30 cellular contexts compared by ENCODE assay signal in the genomic region with DNA sequence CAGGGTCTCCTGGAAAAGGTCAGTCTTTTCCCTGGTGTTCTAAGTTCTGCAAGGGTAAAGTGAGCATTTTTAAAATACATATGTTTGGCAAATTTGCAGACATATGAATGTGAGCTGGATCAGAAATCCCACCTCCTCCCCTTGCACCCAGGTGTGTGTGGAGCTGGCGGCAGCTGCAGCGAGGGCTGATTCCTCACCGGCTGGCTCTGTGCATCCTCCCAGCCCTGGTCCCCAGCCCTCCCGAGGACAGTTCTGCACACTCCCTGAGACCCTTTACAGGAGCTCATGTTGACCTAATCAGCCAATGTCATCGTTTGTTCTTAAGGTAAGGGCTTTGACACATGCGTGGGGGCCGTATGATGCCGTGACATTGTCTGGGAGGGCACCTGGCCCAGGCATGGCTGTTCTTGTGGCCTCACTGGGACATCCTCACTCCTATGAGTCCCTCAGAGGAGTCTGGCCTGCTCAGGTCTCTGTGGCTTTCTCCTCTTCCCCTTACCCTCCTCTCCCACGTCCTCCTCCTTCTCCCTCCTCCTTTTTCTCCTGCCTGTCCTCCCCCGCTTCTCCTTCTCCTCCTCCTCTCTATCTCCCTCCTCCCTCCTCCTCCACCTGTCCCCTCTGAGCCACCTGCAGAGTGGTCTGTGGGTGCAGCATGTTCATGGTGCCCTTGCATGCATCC.
"Had no signal": no experiment of that assay in that cellular context is flagged by ENCODE, and none has a peak within 500 bp of the region (broad histone marks: within the 10 kb centered on the region; RNA-seq: fewer than 3 reads in every experiment).

No MANE protein-coding gene starts in this region.

- ATAC-seq: activated CD4-positive, CD25-positive, alpha-beta regulatory T cell treated with anti-CD3 and anti-CD28 coated beads, Interleukin-2, amount 50 U/mL, for 24 hours; activated CD8-positive, alpha-beta T cell treated with anti-CD3 and anti-CD28 coated beads for 36 hours; activated naive CD8-positive, alpha-beta T cell treated with anti-CD3 and anti-CD28 coated beads, Interleukin-2, amount 50 U/mL, for 24 hours; body of pancreas; gastroesophageal sphincter; T-helper 17 cell had no signal

- DNase-seq: activated B cell treated with CpG ODN at 0.5 μM for 24 hours; activated CD4-positive, alpha-beta T cell treated with anti-CD3 and anti-CD28 coated beads for 48 hours; activated CD4-positive, alpha-beta T cell treated with anti-CD3 and anti-CD28 coated beads, Interleukin-2, amount 50 U/mL, for 1 hour; activated CD4-positive, alpha-beta T cell treated with anti-CD3 and anti-CD28 coated beads, Interleukin-2, amount 50 U/mL, for 48 hours; activated CD8-positive, alpha-beta memory T cell treated with anti-CD3 and anti-CD28 coated beads for 24 hours; activated CD8-positive, alpha-beta T cell treated with anti-CD3 and anti-CD28 coated beads for 36 hours; activated effector memory CD4-positive, alpha-beta T cell treated with anti-CD3 and anti-CD28 coated beads, Interleukin-2, amount 50 U/mL, for 16 hours; activated naive CD4-positive, alpha-beta T cell treated with anti-CD3 and anti-CD28 coated beads for 36 hours; activated naive CD8-positive, alpha-beta T cell treated with anti-CD3 and anti-CD28 coated beads for 36 hours; activated naive CD8-positive, alpha-beta T cell treated with anti-CD3 and anti-CD28 coated beads, Interleukin-2, amount 50 U/mL, for 24 hours; activated T-cell treated with anti-CD3 and anti-CD28 coated beads, Interleukin-2, amount 50 U/mL, for 48 hours; adrenal gland; amygdala; body of pancreas; caudate nucleus; cortex of kidney; effector CD8-positive, alpha-beta T cell; esophagus squamous epithelium; foreskin melanocyte; T-helper 1 cell; T-helper 17 cell; T1000; WERI-Rb-1 had no signal

- H3K4me3 ChIP-seq: adrenal gland, body of pancreas, esophagus squamous epithelium, gastroesophageal sphincter had no signal

- H3K9me3 Mint-ChIP-seq: activated T-helper 1 cell treated with anti-CD3 and anti-CD28 coated beads, Interleukin-12 subunit alpha, Interleukin-12 subunit beta, Interleukin-2, Interleukin-4 antibody, amounts not matched to agents 30 ng/mL and 10 ng/mL and 1 ng/mL, durations not matched to agents 14 hours and 24 hours and 36 hours had no signal

- H3K27me3 ChIP-seq: adrenal gland, body of pancreas had no signal

- H3K9me3 ChIP-seq: adrenal gland, body of pancreas had no signal

- H3K4me1 ChIP-seq: adrenal gland, body of pancreas, esophagus squamous epithelium, gastroesophageal sphincter had no signal

- H3K4me3 Mint-ChIP-seq: activated B cell treated with CpG ODN at 0.5 μM for 24 hours; activated CD8-positive, alpha-beta T cell treated with anti-CD3 and anti-CD28 coated beads for 36 hours; activated naive CD4-positive, alpha-beta T cell treated with anti-CD3 and anti-CD28 coated beads for 36 hours; activated naive CD4-positive, alpha-beta T cell treated with anti-CD3 and anti-CD28 coated beads, Interleukin-2, amount 50 U/mL, for 24 hours; activated naive CD8-positive, alpha-beta T cell treated with anti-CD3 and anti-CD28 coated beads for 36 hours; activated naive CD8-positive, alpha-beta T cell treated with anti-CD3 and anti-CD28 coated beads, Interleukin-2, amount 50 U/mL, for 24 hours; activated T-helper 1 cell treated with anti-CD3 and anti-CD28 coated beads, Interleukin-12 subunit alpha, Interleukin-12 subunit beta, Interleukin-2, Interleukin-4 antibody, amounts not matched to agents 30 ng/mL and 10 ng/mL and 1 ng/mL, durations not matched to agents 14 hours and 24 hours and 36 hours; T-helper 17 cell; T-helper 2 cell treated with Interferon-gamma antibody and Interleukin-4, amounts not matched to agents 5 μg/mL and 100 μg/mL, for 36 hours had no signal

- H3K27ac Mint-ChIP-seq: activated B cell treated with CpG ODN at 0.5 μM for 24 hours; activated CD8-positive, alpha-beta T cell treated with anti-CD3 and anti-CD28 coated beads for 36 hours; activated naive CD4-positive, alpha-beta T cell treated with anti-CD3 and anti-CD28 coated beads for 36 hours; activated naive CD4-positive, alpha-beta T cell treated with anti-CD3 and anti-CD28 coated beads, Interleukin-2, amount 50 U/mL, for 24 hours; activated naive CD8-positive, alpha-beta T cell treated with anti-CD3 and anti-CD28 coated beads for 36 hours; activated naive CD8-positive, alpha-beta T cell treated with anti-CD3 and anti-CD28 coated beads, Interleukin-2, amount 50 U/mL, for 24 hours; activated T-helper 1 cell treated with anti-CD3 and anti-CD28 coated beads, Interleukin-12 subunit alpha, Interleukin-12 subunit beta, Interleukin-2, Interleukin-4 antibody, amounts not matched to agents 30 ng/mL and 10 ng/mL and 1 ng/mL, durations not matched to agents 14 hours and 24 hours and 36 hours; activated T-helper 2 cell treated with anti-CD3 and anti-CD28 coated beads, Interferon-gamma antibody, Interleukin-2, Interleukin-4, amounts not matched to agents 10 μg/mL and 5 μg/mL and 100 μg/mL, durations not matched to agents 14 hours and 24 hours and 36 hours; T-helper 17 cell; T-helper 2 cell treated with Interferon-gamma antibody and Interleukin-4, amounts not matched to agents 5 μg/mL and 100 μg/mL, for 36 hours had no signal

- H3K27ac ChIP-seq: adrenal gland, body of pancreas, epithelial cell of prostate, esophagus squamous epithelium, gastroesophageal sphincter, WERI-Rb-1 had no signal

- H3K4me1 Mint-ChIP-seq: activated B cell treated with CpG ODN at 0.5 μM for 24 hours; activated naive CD4-positive, alpha-beta T cell treated with anti-CD3 and anti-CD28 coated beads, Interleukin-2, amount 50 U/mL, for 24 hours; activated naive CD8-positive, alpha-beta T cell treated with anti-CD3 and anti-CD28 coated beads for 36 hours; activated naive CD8-positive, alpha-beta T cell treated with anti-CD3 and anti-CD28 coated beads, Interleukin-2, amount 50 U/mL, for 24 hours; T-helper 17 cell had no signal

- H3K36me3 ChIP-seq: adrenal gland, esophagus squamous epithelium, gastroesophageal sphincter, WERI-Rb-1 had no signal

- H3K27me3 Mint-ChIP-seq: activated naive CD4-positive, alpha-beta T cell treated with anti-CD3 and anti-CD28 coated beads, Interleukin-2, amount 50 U/mL, for 24 hours had no signal
